Comparison of ENCODE assay signal across 1 cellular context in the genomic region with DNA sequence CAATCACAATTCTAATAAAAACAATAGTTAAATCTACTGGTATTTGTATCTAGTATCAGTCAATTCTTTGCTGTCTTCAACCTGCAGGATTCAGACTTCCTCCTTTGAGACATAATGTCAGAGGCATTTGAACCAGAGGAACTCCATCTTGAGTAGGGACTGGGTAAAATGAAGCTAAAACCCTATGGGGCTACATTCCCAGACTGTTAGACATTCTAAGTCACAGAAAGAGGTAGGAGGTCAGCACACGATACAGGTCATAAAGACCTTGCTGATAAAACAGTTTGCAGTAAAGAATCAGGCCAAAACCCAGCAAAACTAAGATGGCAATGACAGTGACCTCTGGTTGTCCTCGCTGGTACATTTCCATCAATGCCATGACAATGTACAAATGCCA.
TF ChIP-seq lines count a peak whose summit lies in the region.

No MANE protein-coding gene starts in this region.

TF ChIP-seq in IMR-90, 13 proteins besides CTCF, POLR2A, EP300 and RAD21:
- 0 out of 2 replicates have a peak, but pooled peaks have one; percentile 9 for TF ChIP-seq BHLHE40 (IDR thresholded peaks at IDR 0.05; ENCODE audit: low read depth, low read length)
- TF ChIP-seq MAFK (IDR thresholded peaks at IDR 0.05; ENCODE audit: low read depth, low read length): no peak
